12 cellular contexts compared by ENCODE assay signal in the genomic region with DNA sequence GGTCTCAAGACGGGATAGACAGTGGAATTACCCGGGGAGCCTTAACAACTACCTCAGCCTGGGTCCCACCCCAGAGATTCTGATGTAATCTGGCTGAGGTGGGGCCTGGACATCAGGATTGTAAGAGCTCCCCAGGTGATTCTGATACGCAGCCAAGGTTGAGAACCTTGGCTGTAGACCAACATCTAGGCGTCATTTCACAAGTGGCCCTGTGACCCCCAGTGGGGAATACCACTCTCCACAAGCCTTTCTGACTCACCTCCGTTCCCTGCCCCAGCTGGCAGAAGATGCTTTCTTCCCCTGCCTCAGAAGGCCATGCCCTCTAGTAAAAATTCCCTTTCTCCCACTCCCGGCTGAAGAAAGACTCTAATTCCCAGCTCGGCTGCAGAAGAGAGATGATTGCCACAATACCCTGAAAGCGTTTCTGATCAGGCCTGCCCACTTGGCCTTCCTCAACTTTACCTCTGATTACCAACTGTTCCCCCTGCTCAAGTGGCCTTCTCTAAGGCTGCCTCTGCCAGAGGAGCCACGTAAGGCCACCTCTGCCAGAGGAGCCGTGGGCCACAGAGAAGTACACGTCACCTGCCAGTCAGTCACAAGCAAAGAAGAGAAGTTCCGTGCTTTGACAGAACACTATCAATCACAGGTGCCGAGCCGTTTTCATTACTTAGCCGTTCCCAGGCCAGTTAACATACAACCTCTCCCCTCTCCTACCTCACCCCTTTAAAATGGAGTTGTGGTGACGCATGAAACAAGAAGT.
DNase-seq lines count a peak whose midpoint lies in the region; ATAC-seq and TF ChIP-seq lines count a peak whose summit lies in the region.
"Had no signal": no experiment of that assay in that cellular context is flagged by ENCODE, and none has a peak within 500 bp of the region (broad histone marks: within the 10 kb centered on the region; RNA-seq: fewer than 3 reads in every experiment).

No MANE protein-coding gene starts in this region.

- no peaks in the 10 kb centered on the region for H3K9me3 Mint-ChIP-seq in osteocyte (ENCODE audit: unreplicated experiment)

- H3K27ac Mint-ChIP-seq in osteocyte (ENCODE audit: unreplicated experiment): peak overlapping the region; percentile 80
- H3K27ac Mint-ChIP-seq: CD4-positive, alpha-beta memory T cell had no signal

- no peaks in the 10 kb centered on the region for H3K9me3 ChIP-seq in adipocyte (ENCODE audit: control insufficient read depth, low read length)
- H3K9me3 ChIP-seq in HAP-1: no peaks in the 10 kb centered on the region

- H3K27me3 Mint-ChIP-seq in osteocyte (ENCODE audit: unreplicated experiment): no peaks in the 10 kb centered on the region

- no peaks in the 10 kb centered on the region for H3K27me3 ChIP-seq in adipocyte (replicated peaks; ENCODE audit: control insufficient read depth, insufficient read depth, low read length)
- H3K27me3 ChIP-seq in HAP-1 (ENCODE audit: low read depth): peaks cover 37% of the 10 kb centered on the region

- no peaks in the 10 kb centered on the region for H3K36me3 Mint-ChIP-seq in osteocyte (ENCODE audit: unreplicated experiment)

- DNase-seq in adipocyte (ENCODE audit: low read depth) (no peak), osteocyte (ENCODE audit: extremely low spot score, unreplicated experiment) (no peak), NCI-H2029 treated with DMSO at 0.1 percent for 48 hours (lab: John Stamatoyannopoulos, UW) (no peak), NCI-H2081 treated with DMSO at 0.1 percent for 48 hours (lab: John Stamatoyannopoulos, UW) (no peak), HAP-1 (ENCODE audit: low spot score in 2 of 2) (no peak)
- DNase-seq: CD4-positive, alpha-beta memory T cell; foreskin fibroblast; NCI-H82 had no signal

- no peaks in the 10 kb centered on the region for H3K36me3 ChIP-seq in adipocyte (ENCODE audit: control insufficient read depth, insufficient read depth, low read length, severe bottlenecking)
- H3K36me3 ChIP-seq in HAP-1 (replicated peaks): no peaks in the 10 kb centered on the region

- H3K4me1 Mint-ChIP-seq in osteocyte (ENCODE audit: unreplicated experiment): peaks cover 88% of the 10 kb centered on the region

- no peak for TF ChIP-seq CTCF in osteocyte (IDR thresholded peaks at IDR 0.05)

- H3K4me3 ChIP-seq in adipocyte (ENCODE audit: low read length) (peak overlapping the region; percentile 67), HAP-1 (no peak overlapping the region)
- H3K4me3 ChIP-seq: skin epidermis had no signal

- H3K9ac ChIP-seq in adipocyte (ENCODE audit: low read length): peak overlapping the region; percentile 85

- no peak overlapping the region for H3K4me3 Mint-ChIP-seq in osteocyte (ENCODE audit: unreplicated experiment)
- H3K4me3 Mint-ChIP-seq: CD4-positive, alpha-beta memory T cell had no signal

- ATAC-seq in GM18498 (IDR thresholded peaks at IDR 0.05; ENCODE audit: unreplicated experiment) (peak; percentile 57), HG02763 (IDR thresholded peaks at IDR 0.05; ENCODE audit: unreplicated experiment) (peak; percentile 54), HG03095 (IDR thresholded peaks at IDR 0.05; ENCODE audit: unreplicated experiment) (no peak)

- in situ Hi-C loops in HAP-1 (cut with MboI; ENCODE audit: low sequenced_read_pairs): no loop called here

- H3K4me1 ChIP-seq in adipocyte (ENCODE audit: control insufficient read depth, insufficient read depth, low read length): peaks cover 86% of the 10 kb centered on the region
- H3K4me1 ChIP-seq in HAP-1: no peaks in the 10 kb centered on the region
